7 cellular contexts compared by ENCODE assay signal in the genomic region with DNA sequence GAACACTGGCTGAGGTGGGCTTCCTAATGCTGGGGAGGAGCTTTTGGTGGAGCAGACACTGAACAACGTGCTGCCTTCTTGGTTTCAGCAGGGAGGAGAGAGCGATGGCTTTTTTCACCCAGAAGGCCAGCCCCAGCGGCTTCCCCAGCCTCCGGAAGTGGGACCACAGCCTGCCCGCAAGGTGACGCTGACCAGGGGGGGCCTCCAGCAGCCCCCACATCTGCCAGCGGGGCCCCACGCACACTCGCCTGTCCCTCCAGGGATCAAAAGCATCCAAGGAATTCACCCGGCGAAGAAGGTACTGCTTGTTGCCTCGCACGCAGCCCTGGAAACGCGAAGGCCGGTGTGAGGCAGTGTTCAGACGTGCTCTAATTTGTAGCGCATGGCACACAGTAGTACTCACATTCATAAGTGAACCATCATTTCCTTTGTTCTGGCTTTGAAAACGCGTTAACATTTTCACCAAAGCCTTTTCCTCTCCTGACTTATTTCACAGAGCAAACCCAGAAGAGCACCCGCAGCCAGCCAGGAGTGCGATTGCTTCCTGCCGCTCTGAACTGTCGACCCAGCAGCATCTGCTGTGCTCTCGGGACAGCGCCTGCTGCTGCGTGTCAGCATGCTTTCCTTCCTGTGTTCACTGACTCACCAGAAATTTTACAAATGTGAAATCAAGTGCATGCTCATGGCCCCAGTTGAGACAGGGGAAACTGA. TPM values are rescaled to one million over a fixed set of nuclear protein-coding genes. Genes with fewer than 3 reads are reported as not detected.
DNase-seq lines count a peak whose midpoint lies in the region; ATAC-seq and TF ChIP-seq lines count a peak whose summit lies in the region.

No MANE protein-coding gene starts in this region.

- intact Hi-C loops in adrenal gland (cut with DNase I) = no loop called here

- H3K9me2 ChIP-seq in OCI-LY1 (ENCODE audit: low read depth, low read length) (no peaks in the 10 kb centered on the region), GM23248 (ENCODE audit: insufficient read depth) (no peaks in the 10 kb centered on the region)

- no peak overlapping the region for H2AFZ ChIP-seq in OCI-LY1 (ENCODE audit: low read length)
- no peak overlapping the region for H2AFZ ChIP-seq in GM23248

- peaks cover 18% of the 10 kb centered on the region for H3K36me3 Mint-ChIP-seq in natural killer cell treated with Interleukin-12 subunit alpha and Interleukin-12 subunit beta and Interleukin-15 and Interleukin-18, amount 100 ng/mL, for 72 hours

- peaks cover 56 to 61% of the 10 kb centered on the region in 2 donors for H3K4me1 Mint-ChIP-seq in natural killer cell treated with Interleukin-12 subunit alpha and Interleukin-12 subunit beta and Interleukin-15 and Interleukin-18, amount 100 ng/mL, for 72 hours (ENCODE audit: low read depth in 2 of 2)

- DNase-seq in adrenal gland = peak in 2 of 7 donors; percentile 40 to 47
- peak; percentile 83 for DNase-seq in natural killer cell treated with Interleukin-12 subunit alpha and Interleukin-12 subunit beta and Interleukin-15 and Interleukin-18, amount 100 ng/mL, for 72 hours (ENCODE audit: low spot score)
- DNase-seq in NCI-H345 (lab: John Stamatoyannopoulos, UW) = no peak
- DNase-seq in GM23248 = no peak
- DNase-seq in DMS53 treated with DMSO at 0.1 percent for 48 hours (lab: John Stamatoyannopoulos, UW; ENCODE audit: unreplicated experiment) = no peak

- H4K20me1 ChIP-seq in OCI-LY1 (ENCODE audit: insufficient read depth, low read length) (no peaks in the 10 kb centered on the region), GM23248 (ENCODE audit: insufficient read depth) (peaks cover 10% of the 10 kb centered on the region; the same call in 1 of the 2 replicates)

- H3K4me2 ChIP-seq in OCI-LY1 (ENCODE audit: low read length) (peak overlapping the region; percentile 45), GM23248 (ENCODE audit: unreplicated experiment) (no peak overlapping the region)

- H3K27me3 ChIP-seq in OCI-LY1 (ENCODE audit: insufficient read depth, low read length) = no peaks in the 10 kb centered on the region
- H3K27me3 ChIP-seq in adrenal gland = no peaks in the 10 kb centered on the region
- no peaks in the 10 kb centered on the region for H3K27me3 ChIP-seq in GM23248 (replicated peaks; ENCODE audit: insufficient read depth)

- in situ Hi-C loops in GM23248 (cut with MboI) = loop anchor here (25.0 kb wide), 1 partner anchor 852 kb away; no protein-coding TSS in a partner anchor

- peaks cover 88% of the 10 kb centered on the region for H3K36me3 ChIP-seq in OCI-LY1 (ENCODE audit: insufficient read depth, low read length)
- H3K36me3 ChIP-seq in adrenal gland (replicated peaks in 1 of 2) = peaks cover 0 to 47% of the 10 kb centered on the region in 2 donors
- peaks cover 33% of the 10 kb centered on the region for H3K36me3 ChIP-seq in GM23248 (ENCODE audit: low read depth)

- ATAC-seq in GM21528 (IDR thresholded peaks at IDR 0.05; ENCODE audit: low FRiP score, unreplicated experiment) = peak; percentile 67
- peak; percentile 92 to 94 for ATAC-seq in natural killer cell treated with Interleukin-12 subunit alpha and Interleukin-12 subunit beta and Interleukin-15 and Interleukin-18, amount 100 ng/mL, for 72 hours

- TF ChIP-seq POLR2A in adrenal gland (IDR thresholded peaks at IDR 0.05) = no peak

- no peak for TF ChIP-seq CTCF in OCI-LY1 (IDR thresholded peaks at IDR 0.05; ENCODE audit: low read length)
- no peak for TF ChIP-seq CTCF in adrenal gland (IDR thresholded peaks at IDR 0.05)

- H3K4me3 ChIP-seq in OCI-LY1 (ENCODE audit: low read depth, low read length, poor library complexity, severe bottlenecking) = peak overlapping the region; percentile 29
- no peak overlapping the region for H3K4me3 ChIP-seq in adrenal gland
- no peak overlapping the region for H3K4me3 ChIP-seq in GM23248

- H3K9ac ChIP-seq in OCI-LY1 (ENCODE audit: low read length) (peak overlapping the region; percentile 43; the same call in 1 of the 2 replicates), GM23248 (no peak overlapping the region)

- H3K79me2 ChIP-seq in OCI-LY1 (ENCODE audit: insufficient read depth, low read length) (peaks cover 35% of the 10 kb centered on the region), GM23248 (ENCODE audit: insufficient read depth) (peaks cover 60% of the 10 kb centered on the region)

- H3K27ac Mint-ChIP-seq in natural killer cell treated with Interleukin-12 subunit alpha and Interleukin-12 subunit beta and Interleukin-15 and Interleukin-18, amount 100 ng/mL, for 72 hours = peak overlapping the region; percentile 98

- H3K4me3 Mint-ChIP-seq in natural killer cell treated with Interleukin-12 subunit alpha and Interleukin-12 subunit beta and Interleukin-15 and Interleukin-18, amount 100 ng/mL, for 72 hours = peak overlapping the region; percentile 84

- 58 to 78% (median 65%) methylated on average over 22 to 27 of the region's 27 CpGs for WGBS in adrenal gland, 4 donors
- WGBS in GM23248 (ENCODE audit: low coverage in 1 of 2, low lambda C conversion rate in 2 of 2, missing lambda C conversion rate in 2 of 2), 2 experiments = 83% methylated on average over 27 of the region's 27 CpGs

- H3K4me1 ChIP-seq in OCI-LY1 (ENCODE audit: insufficient read depth, low read length, severe bottlenecking) (peaks cover 66% of the 10 kb centered on the region), adrenal gland (replicated peaks in 1 of 2) (peaks cover 0 to 23% of the 10 kb centered on the region in 2 donors), GM23248 (ENCODE audit: insufficient read depth) (no peaks in the 10 kb centered on the region)

- no peaks in the 10 kb centered on the region for H3K9me3 Mint-ChIP-seq in natural killer cell treated with Interleukin-12 subunit alpha and Interleukin-12 subunit beta and Interleukin-15 and Interleukin-18, amount 100 ng/mL, for 72 hours

- H3K27ac ChIP-seq in OCI-LY1 (ENCODE audit: low read depth, low read length, poor library complexity, severe bottlenecking) = peak overlapping the region; percentile 91
- H3K27ac ChIP-seq in adrenal gland = peak overlapping the region in 3 of 5 donors; percentile 1 to 70 (median 65)
- no peak overlapping the region for H3K27ac ChIP-seq in GM23248

- peaks cover 13% of the 10 kb centered on the region; the same call in 1 of the 2 replicates for H3K9me3 ChIP-seq in OCI-LY1 (ENCODE audit: low read length)
- no peaks in the 10 kb centered on the region for H3K9me3 ChIP-seq in adrenal gland (replicated peaks in 1 of 3)
- H3K9me3 ChIP-seq in GM23248 (ENCODE audit: low read depth) = no peaks in the 10 kb centered on the region

- no peaks in the 10 kb centered on the region for H3K27me3 Mint-ChIP-seq in natural killer cell treated with Interleukin-12 subunit alpha and Interleukin-12 subunit beta and Interleukin-15 and Interleukin-18, amount 100 ng/mL, for 72 hours

- H3F3A ChIP-seq in OCI-LY1 (ENCODE audit: insufficient read depth, low read length) = no peaks in the 10 kb centered on the region; the same call in 1 of the 2 replicates
- peaks cover 11% of the 10 kb centered on the region for H3F3A ChIP-seq in GM23248 (ENCODE audit: insufficient read depth)

RNA-seq across cellular contexts. Expression of gene SHH, which starts 48.4 kb away (rescaled TPM):
- total RNA-seq in adrenal gland = 10 to 100 TPM in 5 of 8 donors, 1 to 10 TPM in 3; 3.3 to 38.0 (median 15.2) TPM
- polyA plus RNA-seq in adrenal gland = 10 to 100 TPM in 1 of 3 donors, 1 to 10 TPM in 2; 3.0 to 13.7 (median 7.0) TPM
- not detected for total RNA-seq in natural killer cell treated with Interleukin-12 subunit alpha and Interleukin-12 subunit beta and Interleukin-15 and Interleukin-18, amount 100 ng/mL, for 72 hours
- total RNA-seq in GM23248 (2014; rRNA removed; shearing (Covaris generic)) = not detected in 2 replicates
- polyA plus RNA-seq in GM23248 (2016; fragmentation: Nextera tagmentation; extraction: Ambion mirVana) = not detected in 2 replicates
